Comparison of ENCODE assay signal across 5 cellular contexts in genomic region chr6:52776711-52777351, GRCh38. TPM values are rescaled to one million over a fixed set of nuclear protein-coding genes. Genes with fewer than 3 reads are reported as not detected.
"Had no signal": no experiment of that assay in that cellular context is flagged by ENCODE, and none has a peak within 500 bp of the region (broad histone marks: within the 10 kb centered on the region; RNA-seq: fewer than 3 reads in every experiment).

No MANE protein-coding gene starts in this region.

RNA-seq across cellular contexts. Expression of gene GSTA2, which starts 13.6 kb away (rescaled TPM):
- total RNA-seq: HT-29, HT1080, IMR-90 had no signal
- polyA plus RNA-seq: IgD-negative memory B cell, IMR-90 had no signal

RNA-seq across cellular contexts. Expression of gene GSTA1, which starts 26.8 kb away (rescaled TPM):
- total RNA-seq: HT-29, HT1080 had no signal
- polyA plus RNA-seq: IgD-negative memory B cell, K562 had no signal
